ENCODE assay signal across 26 cellular contexts in the genomic region with DNA sequence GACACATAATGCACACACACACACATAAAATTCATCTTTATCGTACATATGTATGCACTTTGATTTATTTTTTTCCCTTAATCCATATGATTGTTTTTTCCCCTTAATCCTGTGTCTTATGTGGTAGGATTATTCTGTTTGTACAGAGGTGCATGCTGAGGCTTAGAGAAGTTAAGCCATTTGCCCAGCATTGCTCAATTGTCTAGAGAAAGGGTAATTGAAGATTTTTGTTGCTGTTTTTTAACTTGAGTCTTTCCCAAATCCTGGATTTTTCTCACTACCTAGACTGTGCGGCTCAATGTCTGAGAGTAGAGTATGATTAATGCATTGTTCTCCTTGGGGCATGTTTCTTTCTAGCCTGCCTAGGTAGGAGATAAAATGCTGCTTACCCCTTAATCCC. TPM values are rescaled to one million over a fixed set of nuclear protein-coding genes. Genes with fewer than 3 reads are reported as not detected.
DNase-seq lines count a peak whose midpoint lies in the region; ATAC-seq and TF ChIP-seq lines count a peak whose summit lies in the region.
"Had no signal": no experiment of that assay in that cellular context is flagged by ENCODE, and none has a peak within 500 bp of the region (broad histone marks: within the 10 kb centered on the region; RNA-seq: fewer than 3 reads in every experiment).

No MANE protein-coding gene starts in this region.

- no peak for ATAC-seq in heart left ventricle
- ATAC-seq: stimulated activated memory B cell treated with anti-CD40 and anti-IgM and Interleukin-4, amounts not matched to agents 10 μg/mL and 1 μg/mL and 100 μg/mL, for 72 hours had no signal

- 81 to 93% (median 89%) methylated on average over 2 of the region's 2 CpGs for WGBS in heart left ventricle, 4 donors
- WGBS in thyroid gland, 2 donors, result 84 to 92% methylated on average over 2 of the region's 2 CpGs

- H3K9me3 ChIP-seq in heart left ventricle, result no peaks in the 10 kb centered on the region
- H3K9me3 ChIP-seq in neural progenitor cell (ENCODE audit: low read depth), result no peaks in the 10 kb centered on the region
- H3K9me3 ChIP-seq in thyroid gland, result no peaks in the 10 kb centered on the region
- H3K9me3 ChIP-seq: ovary, spleen had no signal

- DNase-seq in heart left ventricle (no peak), cardiac septum (ENCODE audit: low spot score) (no peak), epithelial cell of esophagus (ENCODE audit: low read depth) (peak; percentile 27), neural progenitor cell (ENCODE audit: low spot score) (no peak), thyroid gland (no peak), KG1 (lab: John Stamatoyannopoulos, UW) (no peak), DMS 273 treated with DMSO at 0.1 percent for 48 hours (lab: John Stamatoyannopoulos, UW) (no peak)
- no peak for DNase-seq in stimulated activated CD4-positive, alpha-beta T cell treated with anti-CD3 and anti-CD28 coated beads, Interleukin-15, amount 100 ng/mL, for 24 hours
- DNase-seq: activated CD4-positive, alpha-beta T cell treated with anti-CD3 and anti-CD28 coated beads for 4 hours; activated gamma-delta T cell treated with Interleukin-2 at 50 U/mL for 16 hours; aorta; C1 segment of cervical spinal cord; DMS153; glutamatergic neuron; IMR-90; NCI-H2081; NCI-H524; spleen had no signal

- peaks cover 4% of the 10 kb centered on the region for H3K27me3 Mint-ChIP-seq in neural progenitor cell (ENCODE audit: insufficient read depth, low read depth)
- H3K27me3 Mint-ChIP-seq: stimulated activated memory B cell treated with anti-CD40 and anti-IgM and Interleukin-4, amounts not matched to agents 10 μg/mL and 1 μg/mL and 100 μg/mL, for 72 hours had no signal

- H3K36me3 Mint-ChIP-seq in neural progenitor cell, result no peaks in the 10 kb centered on the region

- TF ChIP-seq CTCF in heart left ventricle (IDR thresholded peaks at IDR 0.05) (no peak), epithelial cell of esophagus (IDR thresholded peaks at IDR 0.05; ENCODE audit: insufficient read depth, low read depth, low read length, missing control alignments) (no peak), neural progenitor cell (IDR thresholded peaks at IDR 0.05) (no peak), thyroid gland (IDR thresholded peaks at IDR 0.05) (no peak)

- H3K4me3 ChIP-seq in heart left ventricle, result peak overlapping the region in 5 of 12 donors; percentile 7 to 71 (median 58)
- H3K4me3 ChIP-seq in epithelial cell of esophagus (ENCODE audit: low read length), result no peak overlapping the region
- no peak overlapping the region for H3K4me3 ChIP-seq in neural progenitor cell
- no peak overlapping the region for H3K4me3 ChIP-seq in thyroid gland (replicated peaks in 1 of 3)
- H3K4me3 ChIP-seq: ovary, SK-N-MC, spleen had no signal

- H3K27ac Mint-ChIP-seq in neural progenitor cell, result no peak overlapping the region

- H3K4me1 ChIP-seq in heart left ventricle, result peaks cover 20 to 100% (median 89%) of the 10 kb centered on the region in 12 donors
- peaks cover 55% of the 10 kb centered on the region for H3K4me1 ChIP-seq in neural progenitor cell
- peaks cover 96 to 97% of the 10 kb centered on the region in 2 donors for H3K4me1 ChIP-seq in thyroid gland

- H3K36me3 ChIP-seq in heart left ventricle (no peaks in the 10 kb centered on the region), neural progenitor cell (no peaks in the 10 kb centered on the region), thyroid gland (no peaks in the 10 kb centered on the region)
- H3K36me3 ChIP-seq: ovary had no signal

- no peaks in the 10 kb centered on the region for H3K27me3 ChIP-seq in heart left ventricle
- no peaks in the 10 kb centered on the region for H3K27me3 ChIP-seq in neural progenitor cell
- H3K27me3 ChIP-seq in thyroid gland, result no peaks in the 10 kb centered on the region
- H3K27me3 ChIP-seq: ovary, spleen had no signal

- no peaks in the 10 kb centered on the region for H3K79me2 ChIP-seq in neural progenitor cell (ENCODE audit: low read depth)

- peaks cover 82% of the 10 kb centered on the region for H3K4me1 Mint-ChIP-seq in neural progenitor cell

- TF ChIP-seq POLR2A in heart left ventricle (IDR thresholded peaks at IDR 0.05) (no peak), thyroid gland (IDR thresholded peaks at IDR 0.05) (no peak)

- H3K27ac ChIP-seq in heart left ventricle (peak overlapping the region in 9 of 12 donors; percentile 53 to 99 (median 96)), neural progenitor cell (no peak overlapping the region), thyroid gland (peak overlapping the region; percentile 96 to 98 (median 98))
- H3K27ac ChIP-seq: SK-N-MC had no signal

- H3K9ac ChIP-seq in neural progenitor cell, result no peak overlapping the region

- peaks cover 34% of the 10 kb centered on the region for H4K20me1 ChIP-seq in neural progenitor cell (ENCODE audit: low read depth)

- H3K9me3 Mint-ChIP-seq in neural progenitor cell, result no peaks in the 10 kb centered on the region
- H3K9me3 Mint-ChIP-seq: stimulated activated memory B cell treated with anti-CD40 and anti-IgM and Interleukin-4, amounts not matched to agents 10 μg/mL and 1 μg/mL and 100 μg/mL, for 72 hours had no signal

- no peak overlapping the region for H2AFZ ChIP-seq in neural progenitor cell (replicated peaks)

- H3K4me2 ChIP-seq in neural progenitor cell, result peak overlapping the region; percentile 80

- peak overlapping the region; percentile 34 for H3K4me3 Mint-ChIP-seq in neural progenitor cell
- H3K4me3 Mint-ChIP-seq: stimulated activated memory B cell treated with anti-CD40 and anti-IgM and Interleukin-4, amounts not matched to agents 10 μg/mL and 1 μg/mL and 100 μg/mL, for 72 hours had no signal

- intact Hi-C loops in heart left ventricle (cut with DNase I), result loop anchor here in 3 of 10 donors (5.0 kb wide), 3 partner anchors 34 to 39 kb away; a partner anchor contains a TSS
- intact Hi-C loops in cardiac septum (cut with DNase I), result no loop called here
- intact Hi-C loops in thyroid gland (cut with DNase I), result no loop called here

- H3F3A ChIP-seq in neural progenitor cell (ENCODE audit: low read depth), result peaks cover 34% of the 10 kb centered on the region

RNA-seq across cellular contexts. Expression of a gene that starts 35.0 kb away (rescaled TPM):
- 10 to 100 TPM; 18.5 to 75.1 (median 27.6) TPM for total RNA-seq in heart left ventricle
- polyA plus RNA-seq in heart left ventricle, result 10 to 100 TPM; 10.7 to 28.5 TPM
- total RNA-seq in cardiac septum, result 19.2 TPM
- 21.1 and 29.3 TPM in 2 replicates for total RNA-seq in neural progenitor cell (ENCODE audit: low replicate concordance)
- total RNA-seq in thyroid gland, result 100 to 1,000 TPM; 194 to 384 (median 314) TPM

RNA-seq across cellular contexts. Expression of a gene that starts 58.4 kb away (rescaled TPM):
- total RNA-seq in heart left ventricle, result under 1 TPM in 1 of 9 donors, not detected in 8; 0.25 TPM
- polyA plus RNA-seq in heart left ventricle, result not detected
- total RNA-seq in cardiac septum, result not detected
- not detected in 2 replicates for total RNA-seq in neural progenitor cell (ENCODE audit: low replicate concordance)
- total RNA-seq in thyroid gland, result 10 to 100 TPM in 3 of 4 donors, 1 to 10 TPM in 1; 4.0 to 29.1 (median 15.9) TPM
- total RNA-seq: A172, epithelial cell of proximal tubule, H4, IMR-90, kidney epithelial cell, mononuclear cell had no signal
- polyA plus RNA-seq: IMR-90 had no signal
